ENCODE assay signal across 17 cellular contexts in the genomic region with DNA sequence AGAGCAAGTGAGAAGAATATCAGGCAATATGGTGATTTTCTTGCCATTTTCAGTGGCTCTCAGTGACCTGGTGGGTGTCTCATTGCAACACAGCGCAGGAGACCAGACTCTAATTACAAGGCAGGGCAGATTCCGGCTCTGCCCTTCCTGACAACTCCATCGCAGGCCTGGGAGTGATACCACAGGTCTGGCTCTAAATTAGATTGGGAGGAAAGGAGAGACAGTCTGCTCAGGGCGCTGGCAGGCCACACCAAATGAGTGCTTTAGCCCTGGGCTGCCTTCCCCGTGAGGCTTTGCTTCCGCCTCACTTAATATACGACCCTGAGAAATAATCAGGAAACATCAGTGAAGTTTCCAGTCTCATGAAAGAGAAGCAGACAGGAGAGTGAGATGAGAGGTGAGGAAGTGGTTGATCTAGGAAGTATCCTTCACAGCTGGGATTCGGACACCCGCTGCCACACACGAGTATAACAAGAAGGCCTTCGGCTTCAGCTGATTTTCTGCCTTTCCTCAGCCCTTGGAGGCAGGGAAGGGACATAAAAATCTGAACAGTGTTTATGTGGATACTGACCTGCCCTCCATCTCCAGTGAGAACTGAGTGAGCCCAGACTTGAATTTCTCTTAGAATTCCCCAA.
DNase-seq lines count a peak whose midpoint lies in the region; TF ChIP-seq lines count a peak whose summit lies in the region.
"Had no signal": no experiment of that assay in that cellular context is flagged by ENCODE, and none has a peak within 500 bp of the region (broad histone marks: within the 10 kb centered on the region; RNA-seq: fewer than 3 reads in every experiment).

No MANE protein-coding gene starts in this region.

- intact Hi-C loops in esophagus muscularis mucosa (cut with DNase I) (loop anchor here (5.0 kb wide), 1 partner anchor 151 kb away; no protein-coding TSS in a partner anchor), cardiac septum (cut with DNase I) (loop anchor here (5.0 kb wide), 1 partner anchor 126 kb away; no protein-coding TSS in a partner anchor)

- H3K36me3 ChIP-seq in esophagus muscularis mucosa, result no peaks in the 10 kb centered on the region
- no peaks in the 10 kb centered on the region for H3K36me3 ChIP-seq in neutrophil
- H3K36me3 ChIP-seq: lower lobe of right lung had no signal

- DNase-seq in ELF-1 (ENCODE audit: low read depth, low spot score) (peak; percentile 51), SK-N-DZ (ENCODE audit: low spot score) (peak; percentile 77), esophagus muscularis mucosa (ENCODE audit: extremely low spot score) (peak; percentile 60), cardiac septum (ENCODE audit: low spot score) (no peak)
- no peak for DNase-seq in activated CD4-positive, alpha-beta T cell treated with anti-CD3 and anti-CD28 coated beads, Interleukin-2, amount 50 U/mL, for 1 hour
- no peak for DNase-seq in activated CD8-positive, alpha-beta memory T cell treated with anti-CD3 and anti-CD28 coated beads for 24 hours
- DNase-seq: activated CD8-positive, alpha-beta memory T cell treated with anti-CD3 and anti-CD28 coated beads, Interleukin-2, amount 10 ng/mL, durations not matched to agents 7 days and 5 days; activated T-cell treated with anti-CD3 and anti-CD28 coated beads, Interleukin-2, amount 50 U/mL, for 4 hours; cortex of kidney; lower lobe of right lung; natural killer cell; stimulated activated naive B cell treated with anti-CD40 and anti-IgM and Interleukin-4, amounts not matched to agents 10 μg/mL and 1 μg/mL and 100 μg/mL, for 72 hours; T-helper 9 cell had no signal

- TF ChIP-seq CTCF in esophagus muscularis mucosa (IDR thresholded peaks at IDR 0.05) (no peak), neutrophil (IDR thresholded peaks at IDR 0.05) (no peak)

- peaks cover 0 to 1% (median 0%) of the 10 kb centered on the region in 4 donors for H3K27me3 ChIP-seq in esophagus muscularis mucosa
- peaks cover 3% of the 10 kb centered on the region for H3K27me3 ChIP-seq in neutrophil

- peaks cover 0 to 11% (median 0%) of the 10 kb centered on the region in 4 donors for H3K9me3 ChIP-seq in esophagus muscularis mucosa
- no peaks in the 10 kb centered on the region for H3K9me3 ChIP-seq in neutrophil

- WGBS in esophagus muscularis mucosa, result 82% methylated on average over 11 of the region's 11 CpGs

- H3K27ac ChIP-seq in esophagus muscularis mucosa (replicated peaks in 1 of 4) (no peak overlapping the region), neutrophil (peak overlapping the region; percentile 88)
- H3K27ac ChIP-seq: C4-2B, lower lobe of right lung, VCaP had no signal

- TF ChIP-seq EP300 in esophagus muscularis mucosa (IDR thresholded peaks at IDR 0.05), result no peak

- TF ChIP-seq POLR2A in esophagus muscularis mucosa (IDR thresholded peaks at IDR 0.05; ENCODE audit: low read depth), result no peak

- H3K4me3 ChIP-seq in esophagus muscularis mucosa (no peak overlapping the region), neutrophil (ENCODE audit: low read depth in 1 of 2, low read length in 1 of 2) (peak overlapping the region; percentile 46)
- H3K4me3 ChIP-seq: lower lobe of right lung, skin epidermis had no signal

- H3K4me1 ChIP-seq in esophagus muscularis mucosa (no peaks in the 10 kb centered on the region), neutrophil (ENCODE audit: control insufficient read depth in 1 of 2, insufficient read depth in 1 of 2, low read depth in 1 of 2, low read length in 1 of 2) (peaks cover 59 to 62% of the 10 kb centered on the region in 2 experiments)
- H3K4me1 ChIP-seq: lower lobe of right lung had no signal

Comparison
In these comparisons a context has a peak if more than half of its experiments do, and no peak if none do; other contexts are left out.
1. DNase-seq: peak in ELF-1 (single experiment), SK-N-DZ (single experiment) and esophagus muscularis mucosa (single experiment); none in activated CD4-positive, alpha-beta T cell treated with anti-CD3 and anti-CD28 coated beads, Interleukin-2, amount 50 U/mL, for 1 hour (single experiment), activated CD8-positive, alpha-beta memory T cell treated with anti-CD3 and anti-CD28 coated beads for 24 hours (single experiment) and cardiac septum (single experiment).
2. H3K4me3 ChIP-seq: peak in neutrophil (2 of 2); none in esophagus muscularis mucosa (0 of 4).